In genomic region chr3:82058809-82059208, GRCh38 we compare ENCODE assay signal across 17 cellular contexts.
DNase-seq lines count a peak whose midpoint lies in the region; ATAC-seq and TF ChIP-seq lines count a peak whose summit lies in the region.
"Had no signal": no experiment of that assay in that cellular context is flagged by ENCODE, and none has a peak within 500 bp of the region (broad histone marks: within the 10 kb centered on the region; RNA-seq: fewer than 3 reads in every experiment).

No MANE protein-coding gene starts in this region.

- H3K4me1 Mint-ChIP-seq in activated CD4-positive, alpha-beta T cell treated with anti-CD3 and anti-CD28 coated beads, Interleukin-2, amount 10 ng/mL, durations not matched to agents 24 days and 14 days: no peaks in the 10 kb centered on the region
- H3K4me1 Mint-ChIP-seq: B cell had no signal

- H3K27ac Mint-ChIP-seq in activated CD4-positive, alpha-beta T cell treated with anti-CD3 and anti-CD28 coated beads, Interleukin-2, amount 10 ng/mL, durations not matched to agents 24 days and 14 days: no peak overlapping the region
- H3K27ac Mint-ChIP-seq: B cell; CD8-positive, alpha-beta T cell had no signal

- no peaks in the 10 kb centered on the region for H3K27me3 Mint-ChIP-seq in activated CD4-positive, alpha-beta T cell treated with anti-CD3 and anti-CD28 coated beads, Interleukin-2, amount 10 ng/mL, durations not matched to agents 24 days and 14 days
- H3K27me3 Mint-ChIP-seq: B cell had no signal

- H3K9ac ChIP-seq in DND-41 (ENCODE audit: low read depth, low read length): no peak overlapping the region
- no peak overlapping the region for H3K9ac ChIP-seq in PC-3 (ENCODE audit: low read length)
- H3K9ac ChIP-seq: GM23248 had no signal

- intact Hi-C loops in PC-3 (cut with micrococcal nuclease) (loop anchor here (10.0 kb wide), 1 partner anchor 464 kb away; no protein-coding TSS in a partner anchor), prostate gland (cut with DNase I) (no loop called here), left colon (cut with DNase I, micrococcal nuclease) (no loop called here)
- intact Hi-C loops in activated CD4-positive, alpha-beta T cell treated with anti-CD3 and anti-CD28 coated beads, Interleukin-2, amount 10 ng/mL, durations not matched to agents 24 days and 14 days (cut with micrococcal nuclease): no loop called here

- BruUV-seq in PC-3 (replicated peaks; lab: Mats Ljungman, UMichigan): no TSS peak

- CTCF ChIA-PET in PC-3 (lab: Charles Lee): no interaction called here

- no peaks in the 10 kb centered on the region for H3K36me3 Mint-ChIP-seq in activated CD4-positive, alpha-beta T cell treated with anti-CD3 and anti-CD28 coated beads, Interleukin-2, amount 10 ng/mL, durations not matched to agents 24 days and 14 days (ENCODE audit: low read depth)
- H3K36me3 Mint-ChIP-seq: CD8-positive, alpha-beta T cell had no signal

- H3K4me3 Mint-ChIP-seq in activated CD4-positive, alpha-beta T cell treated with anti-CD3 and anti-CD28 coated beads, Interleukin-2, amount 10 ng/mL, durations not matched to agents 24 days and 14 days: no peak overlapping the region
- H3K4me3 Mint-ChIP-seq: B cell; CD8-positive, alpha-beta T cell had no signal

- no peaks in the 10 kb centered on the region for H3K4me1 ChIP-seq in DND-41 (ENCODE audit: insufficient read depth, low read length)
- H3K4me1 ChIP-seq in PC-3 (ENCODE audit: insufficient read depth, low read length): peaks cover 18% of the 10 kb centered on the region
- H3K4me1 ChIP-seq in prostate gland (replicated peaks): no peaks in the 10 kb centered on the region

- H3K27me3 ChIP-seq in DND-41 (ENCODE audit: insufficient read depth, low read length, poor library complexity): no peaks in the 10 kb centered on the region
- H3K27me3 ChIP-seq in PC-3 (ENCODE audit: low read length): no peaks in the 10 kb centered on the region
- no peaks in the 10 kb centered on the region for H3K27me3 ChIP-seq in prostate gland (replicated peaks; ENCODE audit: insufficient read depth)

- no peak for TF ChIP-seq CTCF in DND-41 (IDR thresholded peaks at IDR 0.05; ENCODE audit: borderline replicate concordance, extremely low read depth, low read length, poor library complexity, severe bottlenecking)
- no peak for TF ChIP-seq CTCF in GM12865 (IDR thresholded peaks at IDR 0.05; ENCODE audit: insufficient read depth, low read depth, low read length, missing control alignments)
- no peak for TF ChIP-seq CTCF in PC-3 (conservative IDR thresholded peaks at IDR 0.05; ENCODE audit: low read depth, low read length)
- TF ChIP-seq CTCF in prostate gland (IDR thresholded peaks at IDR 0.05): no peak

- H4K20me1 ChIP-seq in DND-41 (ENCODE audit: insufficient read depth, low read length) (no peaks in the 10 kb centered on the region), PC-3 (ENCODE audit: low read length) (no peaks in the 10 kb centered on the region)

- no peaks in the 10 kb centered on the region for H3F3A ChIP-seq in PC-3 (ENCODE audit: low read length, unreplicated experiment)

- DNase-seq in DND-41: no peak
- DNase-seq in GM12865 (ENCODE audit: low read depth): peak; percentile 21
- no peak for DNase-seq in PC-3
- DNase-seq in prostate gland (ENCODE audit: low spot score): peak; percentile 7
- no peak for DNase-seq in activated CD4-positive, alpha-beta T cell treated with anti-CD3 and anti-CD28 coated beads, Interleukin-2, amount 10 ng/mL, durations not matched to agents 24 days and 14 days
- no peak for DNase-seq in left colon
- DNase-seq: CD8-positive, alpha-beta T cell; COR-L47; DMS153; DMS79 treated with DMSO at 0.1 percent for 48 hours; GF-D8; GM23248 had no signal

- no peaks in the 10 kb centered on the region for H3K9me2 ChIP-seq in PC-3 (replicated peaks; ENCODE audit: low read length)

- ATAC-seq in DND-41 (ENCODE audit: insufficient read depth, low read depth) (no peak), PC-3 (no peak), GM21619 (IDR thresholded peaks at IDR 0.05; ENCODE audit: unreplicated experiment) (no peak), left colon (no peak)
- ATAC-seq: CD8-positive, alpha-beta T cell; HCT116 had no signal

- POLR2A ChIA-PET in PC-3 (lab: Charles Lee; ENCODE audit: unreplicated experiment): no interaction called here

- 64% methylated on average over 8 of the region's 8 CpGs for WGBS in prostate gland

- H3K4me2 ChIP-seq in DND-41 (ENCODE audit: insufficient read depth, low read length) (no peak overlapping the region), PC-3 (ENCODE audit: low read length) (no peak overlapping the region)

- H2AFZ ChIP-seq in DND-41 (ENCODE audit: low read depth, low read length): 0 out of 2 replicates have a peak overlapping the region, but pooled peaks have one; percentile 46
- H2AFZ ChIP-seq in PC-3 (ENCODE audit: low read length): peak overlapping the region; percentile 33; the same call in 1 of the 2 replicates
- H2AFZ ChIP-seq: GM23248 had no signal

- no peaks in the 10 kb centered on the region for H3K9me3 Mint-ChIP-seq in activated CD4-positive, alpha-beta T cell treated with anti-CD3 and anti-CD28 coated beads, Interleukin-2, amount 10 ng/mL, durations not matched to agents 24 days and 14 days
- H3K9me3 Mint-ChIP-seq: CD8-positive, alpha-beta T cell had no signal

- no peaks in the 10 kb centered on the region for H3K9me3 ChIP-seq in DND-41 (ENCODE audit: insufficient read depth, low read length, severe bottlenecking)
- no peaks in the 10 kb centered on the region for H3K9me3 ChIP-seq in PC-3 (ENCODE audit: low read length)
- H3K9me3 ChIP-seq in prostate gland: no peaks in the 10 kb centered on the region

- no peak overlapping the region for H3K4me3 ChIP-seq in DND-41 (ENCODE audit: low read depth in 1 of 2, low read length in 2 of 2)
- no peak overlapping the region for H3K4me3 ChIP-seq in GM12865 (ENCODE audit: low read depth, low read length)
- H3K4me3 ChIP-seq in PC-3 (ENCODE audit: low read length): no peak overlapping the region
- H3K4me3 ChIP-seq in prostate gland: no peak overlapping the region
- H3K4me3 ChIP-seq: GM23248 had no signal

- H3K27ac ChIP-seq in DND-41 (ENCODE audit: low read length): no peak overlapping the region
- no peak overlapping the region for H3K27ac ChIP-seq in PC-3 (ENCODE audit: low read length)
- H3K27ac ChIP-seq in prostate gland: no peak overlapping the region
- H3K27ac ChIP-seq: C4-2B, GM23248, HL-60 had no signal

- H3K36me3 ChIP-seq in DND-41 (ENCODE audit: insufficient read depth, low read length) (no peaks in the 10 kb centered on the region), PC-3 (ENCODE audit: low read depth, low read length) (no peaks in the 10 kb centered on the region), prostate gland (no peaks in the 10 kb centered on the region)

- H3K79me2 ChIP-seq in DND-41 (ENCODE audit: insufficient read depth, low read length) (no peaks in the 10 kb centered on the region), PC-3 (ENCODE audit: low read length) (no peaks in the 10 kb centered on the region)

- no peak for TF ChIP-seq POLR2A in prostate gland (IDR thresholded peaks at IDR 0.05)

Comparison
In these comparisons a context has a peak if more than half of its experiments do, and no peak if none do; other contexts are left out.
1. DNase-seq: peak in GM12865 (single experiment) and prostate gland (single experiment); none in DND-41 (single experiment), PC-3 (single experiment), activated CD4-positive, alpha-beta T cell treated with anti-CD3 and anti-CD28 coated beads, Interleukin-2, amount 10 ng/mL, durations not matched to agents 24 days and 14 days (single experiment) and left colon (0 of 2).